8 cellular contexts compared by ENCODE assay signal in the genomic region with DNA sequence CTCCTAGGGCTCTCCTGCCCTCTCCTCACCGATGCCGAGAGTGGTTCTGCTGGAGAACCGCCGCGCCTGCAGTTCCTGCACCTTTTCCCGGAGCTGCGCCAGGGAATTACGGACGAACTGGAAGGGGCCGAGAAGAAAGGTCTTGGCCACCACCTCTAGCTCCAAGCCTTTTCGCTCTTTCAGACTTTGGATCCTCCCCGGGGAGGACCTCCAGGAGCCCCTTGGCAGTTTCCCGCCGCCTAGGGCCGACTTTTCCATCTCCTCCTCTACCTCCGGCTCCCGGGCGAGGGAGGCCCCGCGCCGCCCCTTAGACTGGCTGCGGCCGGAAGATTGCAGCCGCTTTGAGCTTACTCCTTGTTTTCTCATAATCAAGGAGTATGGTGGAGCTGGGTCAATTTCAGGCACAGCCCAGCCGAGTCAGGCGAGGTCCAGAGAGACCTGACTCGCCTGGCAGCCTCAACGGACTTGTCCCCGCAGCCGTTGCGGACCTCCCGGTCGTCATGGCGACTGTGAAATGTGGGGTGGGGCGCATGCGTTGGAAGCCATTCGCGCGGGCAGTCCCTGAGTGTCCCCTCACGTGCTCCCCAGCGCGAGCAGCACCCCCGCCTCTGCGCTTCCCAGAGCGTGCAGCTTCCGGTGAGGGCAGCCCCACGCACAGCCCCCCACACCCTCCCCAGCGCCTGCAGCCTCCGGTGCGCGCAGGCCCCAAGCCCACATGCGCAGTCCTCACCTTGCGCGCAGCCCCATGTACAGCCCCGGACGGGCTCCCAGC. TPM values are rescaled to one million over a fixed set of nuclear protein-coding genes. Genes with fewer than 3 reads are reported as not detected.
DNase-seq lines count a peak whose midpoint lies in the region; ATAC-seq and TF ChIP-seq lines count a peak whose summit lies in the region.

A gene (minus strand): TSS at position 466 of the 772 bp plus-strand sequence. CDS start 100 bp downstream, at position 366.

- no peak for TF ChIP-seq POLR2A in upper lobe of left lung (IDR thresholded peaks at IDR 0.05)

- TF ChIP-seq EP300 in upper lobe of left lung (IDR thresholded peaks at IDR 0.05): no peak

- H3K4me1 ChIP-seq in A673 (ENCODE audit: insufficient read depth, low read length, poor library complexity, severe bottlenecking): no peaks in the 10 kb centered on the region
- H3K4me1 ChIP-seq in SJCRH30: peaks cover 4% of the 10 kb centered on the region
- H3K4me1 ChIP-seq in parathyroid adenoma: peaks cover 3% of the 10 kb centered on the region
- H3K4me1 ChIP-seq in upper lobe of left lung: peaks cover 0 to 15% (median 2%) of the 10 kb centered on the region in 4 donors

- H3K79me2 ChIP-seq in parathyroid adenoma: peaks cover 2% of the 10 kb centered on the region

- intact Hi-C loops in A673 (cut with micrococcal nuclease; ENCODE audit: unreplicated experiment): loop anchor here (5.0 kb wide), 2 partner anchors 246 to 561 kb away; no protein-coding TSS in a partner anchor
- intact Hi-C loops in left cardiac atrium (cut with DNase I): no loop called here

- CTCF ChIA-PET in A673 (lab: Charles Lee): no interaction called here

- peak within 1 kb of the TSS; percentile 81 for H3K4me2 ChIP-seq in parathyroid adenoma (ENCODE audit: low read length)

- DNase-seq in A673 (ENCODE audit: low spot score) (peak; percentile 71), HS-5 (ENCODE audit: low read depth) (peak; percentile 61), SJCRH30 (peak; percentile 76 to 81), amygdala (lab: John Stamatoyannopoulos, UW) (peak in 53 of 56 donors; percentile 4 to 85 (median 59)), left cardiac atrium (peak; percentile 83), upper lobe of left lung (peak in 1 of 2 donors; percentile 26)

- peak within 1 kb of the TSS; percentile 50 for H3K9ac ChIP-seq in parathyroid adenoma

- ATAC-seq in GM18907 (IDR thresholded peaks at IDR 0.05; ENCODE audit: unreplicated experiment) (peak; percentile 86), left cardiac atrium (peak; percentile 97), upper lobe of left lung (ENCODE audit: low FRiP score in 2 of 2) (peak; percentile 69 to 73)

- H3K27ac ChIP-seq in A673 (ENCODE audit: low read depth, low read length, poor library complexity, severe bottlenecking) (no peak within 1 kb of the TSS), SJCRH30 (peak within 1 kb of the TSS; percentile 33; the same call in 1 of the 2 replicates), parathyroid adenoma (peak within 1 kb of the TSS; percentile 94), upper lobe of left lung (peak within 1 kb of the TSS in 3 of 4 donors; percentile 13 to 67 (median 32))

- 1% methylated on average over 27 to 39 of the region's 56 CpGs for WGBS in upper lobe of left lung, 2 donors

- no TSS peak for BruUV-seq in A673 (replicated peaks; lab: Mats Ljungman, UMichigan)

- H3K36me3 ChIP-seq in A673 (ENCODE audit: insufficient read depth, low read length, poor library complexity, severe bottlenecking) (no peaks in the 10 kb centered on the region), SJCRH30 (no peaks in the 10 kb centered on the region), parathyroid adenoma (ENCODE audit: control insufficient read depth, insufficient read depth, low read length) (no peaks in the 10 kb centered on the region), upper lobe of left lung (no peaks in the 10 kb centered on the region)

- TF ChIP-seq CTCF in A673 (conservative IDR thresholded peaks at IDR 0.05; ENCODE audit: low read depth, low read length): no peak
- TF ChIP-seq CTCF in parathyroid adenoma (IDR thresholded peaks at IDR 0.05): no peak
- TF ChIP-seq CTCF in upper lobe of left lung (IDR thresholded peaks at IDR 0.05): no peak

- H3K9me3 ChIP-seq in A673 (ENCODE audit: low read depth, low read length, poor library complexity, severe bottlenecking) (no peaks in the 10 kb centered on the region), SJCRH30 (replicated peaks) (no peaks in the 10 kb centered on the region), parathyroid adenoma (ENCODE audit: control insufficient read depth, low read length) (no peaks in the 10 kb centered on the region), upper lobe of left lung (no peaks in the 10 kb centered on the region)

- H2AFZ ChIP-seq in parathyroid adenoma: peak within 1 kb of the TSS; percentile 89

- peak within 1 kb of the TSS; percentile 57 for H3K4me3 ChIP-seq in A673 (ENCODE audit: low read depth, low read length, poor library complexity, severe bottlenecking)
- peak within 1 kb of the TSS; percentile 68 for H3K4me3 ChIP-seq in SJCRH30
- peak within 1 kb of the TSS; percentile 63 for H3K4me3 ChIP-seq in parathyroid adenoma (ENCODE audit: low read depth, low read length)
- H3K4me3 ChIP-seq in upper lobe of left lung: peak within 1 kb of the TSS; percentile 51 to 62 (median 59)

- H3K27me3 ChIP-seq in A673 (replicated peaks; ENCODE audit: insufficient read depth, low read depth, low read length, poor library complexity) (peaks cover 17% of the 10 kb centered on the region), SJCRH30 (no peaks in the 10 kb centered on the region), parathyroid adenoma (ENCODE audit: control insufficient read depth, insufficient read depth, low read length) (no peaks in the 10 kb centered on the region), upper lobe of left lung (no peaks in the 10 kb centered on the region)

- POLR2A ChIA-PET in A673 (lab: Charles Lee; ENCODE audit: low non-redundant PET): no interaction called here

RNA-seq across cellular contexts. Expression of the gene that starts here (rescaled TPM):
- total RNA-seq in A673 (2021): 4.2 and 7.5 TPM in 2 replicates
- 3.6 and 4.4 TPM in 2 replicates for total RNA-seq in SJCRH30 (2014; rRNA removed; shearing (Covaris generic))
- 10 to 100 TPM; 35.3 to 45.3 TPM for total RNA-seq in left cardiac atrium
- 1 to 10 TPM in 5 of 6 donors, under 1 TPM in 1; 0.97 to 7.9 (median 2.7) TPM for total RNA-seq in upper lobe of left lung
